23 cellular contexts compared by ENCODE assay signal in the genomic region with DNA sequence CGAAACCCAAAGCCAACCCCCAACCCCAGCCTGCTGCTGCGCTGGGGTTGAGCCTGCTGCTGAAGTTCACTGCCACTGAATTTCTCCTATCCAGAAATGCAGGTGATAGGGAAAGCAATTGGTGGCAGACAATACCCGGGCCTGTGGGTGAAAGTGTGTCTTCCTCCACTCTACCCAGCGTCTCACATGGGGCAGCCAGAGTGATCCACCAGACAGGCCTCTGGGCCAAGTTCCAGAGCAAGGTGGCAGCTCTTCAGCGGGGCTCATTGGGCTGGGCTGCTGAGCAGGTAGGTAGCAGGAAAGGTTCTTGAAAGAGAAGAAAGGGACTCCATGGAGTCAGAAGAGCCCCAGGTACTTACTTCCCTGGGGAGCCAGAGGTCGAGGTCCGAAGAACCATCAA. TPM values are rescaled to one million over a fixed set of nuclear protein-coding genes. Genes with fewer than 3 reads are reported as not detected.
DNase-seq lines count a peak whose midpoint lies in the region; ATAC-seq and TF ChIP-seq lines count a peak whose summit lies in the region.
"Had no signal": no experiment of that assay in that cellular context is flagged by ENCODE, and none has a peak within 500 bp of the region (broad histone marks: within the 10 kb centered on the region; RNA-seq: fewer than 3 reads in every experiment).

No MANE protein-coding gene starts in this region.

- no peak for TF ChIP-seq EP300 in neural cell (conservative IDR thresholded peaks at IDR 0.05; ENCODE audit: poor library complexity, severe bottlenecking)

- ATAC-seq in heart left ventricle, result peak in 3 of 4 donors; percentile 15 to 51 (median 16)
- no peak for ATAC-seq in GM19328 (IDR thresholded peaks at IDR 0.05; ENCODE audit: unreplicated experiment)
- no peak for ATAC-seq in HG02970 (IDR thresholded peaks at IDR 0.05; ENCODE audit: low FRiP score, unreplicated experiment)
- ATAC-seq: HCT116, Panc1 had no signal

- TF ChIP-seq RAD21 in neural cell (conservative IDR thresholded peaks at IDR 0.05), result no peak

- H3K9me3 ChIP-seq in heart left ventricle (no peaks in the 10 kb centered on the region), neural cell (ENCODE audit: low read length) (no peaks in the 10 kb centered on the region), tibial artery (no peaks in the 10 kb centered on the region)
- H3K9me3 ChIP-seq: SJCRH30 had no signal

- no peaks in the 10 kb centered on the region for H3K36me3 ChIP-seq in heart left ventricle
- H3K36me3 ChIP-seq in neural cell (ENCODE audit: insufficient read depth, low read length), result no peaks in the 10 kb centered on the region
- H3K36me3 ChIP-seq in tibial artery, result no peaks in the 10 kb centered on the region
- H3K36me3 ChIP-seq: BLaER1, SJCRH30 had no signal

- intact Hi-C loops in dorsolateral prefrontal cortex (cut with DNase I), result no loop called here
- intact Hi-C loops in heart left ventricle (cut with DNase I), result loop anchor here in 1 of 10 donors (10.0 kb wide), 1 partner anchor 68 kb away; no protein-coding TSS in a partner anchor
- intact Hi-C loops in tibial artery (cut with DNase I; ENCODE audit: low total_unique reads), result no loop called here

- no peak overlapping the region for H3K4me2 ChIP-seq in neural cell (ENCODE audit: low read length)
- H3K4me2 ChIP-seq: BLaER1 had no signal

- peak overlapping the region in 58 of 59 donors; percentile 65 to 100 (median 96) for H3K27ac ChIP-seq in dorsolateral prefrontal cortex
- peak overlapping the region in 8 of 12 donors; percentile 42 to 97 (median 66) for H3K27ac ChIP-seq in heart left ventricle
- H3K27ac ChIP-seq in neural cell (ENCODE audit: low read length), result peak overlapping the region; percentile 85
- H3K27ac ChIP-seq in tibial artery, result peak overlapping the region; percentile 90 to 96
- H3K27ac ChIP-seq: BLaER1, SJCRH30 had no signal

- H3K4me3 ChIP-seq in dorsolateral prefrontal cortex (peak overlapping the region in 7 of 59 donors; percentile 5 to 82 (median 77)), heart left ventricle (peak overlapping the region in 2 of 12 donors; percentile 4 to 9), neural cell (ENCODE audit: low read length) (no peak overlapping the region), tibial artery (peak overlapping the region; percentile 20 to 78)
- H3K4me3 ChIP-seq: BLaER1, SJCRH30 had no signal

- H3K27me3 ChIP-seq in dorsolateral prefrontal cortex, result no peaks in the 10 kb centered on the region
- peaks cover 0 to 20% (median 0%) of the 10 kb centered on the region in 9 donors for H3K27me3 ChIP-seq in heart left ventricle
- peaks cover 4% of the 10 kb centered on the region for H3K27me3 ChIP-seq in neural cell (ENCODE audit: insufficient read depth, low read depth, low read length)
- H3K27me3 ChIP-seq in tibial artery, result no peaks in the 10 kb centered on the region

- WGBS in heart left ventricle, 4 donors, result 57 to 64% (median 62%) methylated on average over 7 of the region's 7 CpGs

- H3K4me1 ChIP-seq in heart left ventricle (peaks cover 0 to 60% (median 14%) of the 10 kb centered on the region in 12 donors), tibial artery (peaks cover 0 to 78% (median 21%) of the 10 kb centered on the region in 4 donors)
- H3K4me1 ChIP-seq: BLaER1, SJCRH30 had no signal

- H3K79me2 ChIP-seq in neural cell (replicated peaks; ENCODE audit: insufficient read depth, low read length), result peaks cover 12% of the 10 kb centered on the region

- TF ChIP-seq CTCF in dorsolateral prefrontal cortex (IDR thresholded peaks at IDR 0.05 in 54 of 56, conservative IDR thresholded peaks at IDR 0.05 in 2 of 56; ENCODE audit: low read depth in 1 of 56, partially characterized antibody in 56 of 56), result no peak
- no peak for TF ChIP-seq CTCF in heart left ventricle (IDR thresholded peaks at IDR 0.05)
- TF ChIP-seq CTCF in neural cell (IDR thresholded peaks at IDR 0.05; ENCODE audit: poor library complexity, severe bottlenecking), result no peak
- TF ChIP-seq CTCF in tibial artery (IDR thresholded peaks at IDR 0.05), result no peak

- H3F3A ChIP-seq in neural cell (ENCODE audit: insufficient read depth, low read length, poor library complexity, severe bottlenecking), result no peaks in the 10 kb centered on the region

- no peaks in the 10 kb centered on the region for H4K20me1 ChIP-seq in neural cell (ENCODE audit: insufficient read depth)
- H4K20me1 ChIP-seq: BLaER1 had no signal

- no peak overlapping the region for H3K9ac ChIP-seq in neural cell (ENCODE audit: low read length)
- H3K9ac ChIP-seq: BLaER1 had no signal

- no peak for TF ChIP-seq POLR2A in heart left ventricle (IDR thresholded peaks at IDR 0.05)

- no peaks in the 10 kb centered on the region for H3K9me2 ChIP-seq in neural cell (ENCODE audit: insufficient read depth, low read length)

- no peak for DNase-seq in dorsolateral prefrontal cortex
- DNase-seq in heart left ventricle, result peak in 1 of 5 donors; percentile 39
- no peak for DNase-seq in tibial artery
- DNase-seq in NCI-H1092 (lab: John Stamatoyannopoulos, UW), result no peak
- DNase-seq: ACHN; CD4-positive, alpha-beta T cell; COR-L47; DMS79; MV-4-11; NCI-H1694; NCI-H2081 treated with DMSO at 0.1 percent for 48 hours; NCI-H2171 treated with DMSO at 0.1 percent for 48 hours; NCI-H524 treated with DMSO at 0.1 percent for 48 hours; NCI-H82; SJCRH30 had no signal

- no peak overlapping the region for H2AFZ ChIP-seq in neural cell (ENCODE audit: low read depth, low read length)

TF ChIP-seq in neural cell, 6 proteins besides CTCF, POLR2A, EP300 and RAD21:
- TF ChIP-seq, protein P1, sequence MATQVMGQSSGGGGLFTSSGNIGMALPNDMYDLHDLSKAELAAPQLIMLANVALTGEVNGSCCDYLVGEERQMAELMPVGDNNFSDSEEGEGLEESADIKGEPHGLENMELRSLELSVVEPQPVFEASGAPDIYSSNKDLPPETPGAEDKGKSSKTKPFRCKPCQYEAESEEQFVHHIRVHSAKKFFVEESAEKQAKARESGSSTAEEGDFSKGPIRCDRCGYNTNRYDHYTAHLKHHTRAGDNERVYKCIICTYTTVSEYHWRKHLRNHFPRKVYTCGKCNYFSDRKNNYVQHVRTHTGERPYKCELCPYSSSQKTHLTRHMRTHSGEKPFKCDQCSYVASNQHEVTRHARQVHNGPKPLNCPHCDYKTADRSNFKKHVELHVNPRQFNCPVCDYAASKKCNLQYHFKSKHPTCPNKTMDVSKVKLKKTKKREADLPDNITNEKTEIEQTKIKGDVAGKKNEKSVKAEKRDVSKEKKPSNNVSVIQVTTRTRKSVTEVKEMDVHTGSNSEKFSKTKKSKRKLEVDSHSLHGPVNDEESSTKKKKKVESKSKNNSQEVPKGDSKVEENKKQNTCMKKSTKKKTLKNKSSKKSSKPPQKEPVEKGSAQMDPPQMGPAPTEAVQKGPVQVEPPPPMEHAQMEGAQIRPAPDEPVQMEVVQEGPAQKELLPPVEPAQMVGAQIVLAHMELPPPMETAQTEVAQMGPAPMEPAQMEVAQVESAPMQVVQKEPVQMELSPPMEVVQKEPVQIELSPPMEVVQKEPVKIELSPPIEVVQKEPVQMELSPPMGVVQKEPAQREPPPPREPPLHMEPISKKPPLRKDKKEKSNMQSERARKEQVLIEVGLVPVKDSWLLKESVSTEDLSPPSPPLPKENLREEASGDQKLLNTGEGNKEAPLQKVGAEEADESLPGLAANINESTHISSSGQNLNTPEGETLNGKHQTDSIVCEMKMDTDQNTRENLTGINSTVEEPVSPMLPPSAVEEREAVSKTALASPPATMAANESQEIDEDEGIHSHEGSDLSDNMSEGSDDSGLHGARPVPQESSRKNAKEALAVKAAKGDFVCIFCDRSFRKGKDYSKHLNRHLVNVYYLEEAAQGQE (IDR thresholded peaks at IDR 0.05; ENCODE audit: borderline replicate concordance), result no peak
- TF ChIP-seq SMC3 (conservative IDR thresholded peaks at IDR 0.05; ENCODE audit: poor library complexity) (no peak), TAF1 (IDR thresholded peaks at IDR 0.05; ENCODE audit: low read depth) (no peak), POLR2AphosphoS5 (IDR thresholded peaks at IDR 0.05) (no peak), EZH2 (IDR thresholded peaks at IDR 0.05; ENCODE audit: borderline replicate concordance, insufficient read depth, low read length, poor library complexity, severe bottlenecking) (no peak), MXI1 (conservative IDR thresholded peaks at IDR 0.05; ENCODE audit: poor library complexity, severe bottlenecking) (no peak)

RNA-seq across cellular contexts. Expression of a gene that starts 6.0 kb away (rescaled TPM):
- total RNA-seq in dorsolateral prefrontal cortex, result 10 to 100 TPM; 54.5 to 98.2 (median 76.9) TPM
- total RNA-seq in heart left ventricle, result 100 to 1,000 TPM; 106 to 276 (median 170) TPM
- polyA plus RNA-seq in heart left ventricle, result 10 to 100 TPM; 78.5 to 84.1 TPM
- 7.7 and 8.4 TPM in 2 replicates for polyA plus RNA-seq in neural cell
- 24.2 and 26.8 TPM in 2 replicates for polyA minus RNA-seq in neural cell
- total RNA-seq: CD4-positive, alpha-beta T cell; M059J had no signal
- polyA plus RNA-seq: IgD-negative memory B cell had no signal

Comparison
In these comparisons a context has a peak if more than half of its experiments do, and no peak if none do; other contexts are left out.
1. ATAC-seq: peak in heart left ventricle (3 of 4); none in GM19328 (single experiment) and HG02970 (single experiment).
2. Peak in every context shown above with its lines, with median percentiles within 50 percentile points of each other: H3K27ac ChIP-seq.